ENCODE assay signal across 29 cellular contexts in genomic region chr3:154753101-154753500, GRCh38.
"Had no signal": no experiment of that assay in that cellular context is flagged by ENCODE, and none has a peak within 500 bp of the region (broad histone marks: within the 10 kb centered on the region; RNA-seq: fewer than 3 reads in every experiment).

No MANE protein-coding gene starts in this region.

- DNase-seq: activated B cell treated with CpG ODN at 0.5 μM for 24 hours; activated CD4-positive, alpha-beta memory T cell treated with anti-CD3 and anti-CD28 coated beads for 36 hours; activated CD4-positive, alpha-beta T cell treated with anti-CD3 and anti-CD28 coated beads for 4 hours; activated CD4-positive, alpha-beta T cell treated with anti-CD3 and anti-CD28 coated beads, Interleukin-2, amount 10 ng/mL, durations not matched to agents 24 days and 14 days; activated CD4-positive, alpha-beta T cell treated with anti-CD3 and anti-CD28 coated beads, Interleukin-2, amount 50 U/mL, for 1 hour; activated CD4-positive, alpha-beta T cell treated with anti-CD3 and anti-CD28 coated beads, Interleukin-2, amount 50 U/mL, for 4 hours; activated CD4-positive, CD25-positive, alpha-beta regulatory T cell treated with anti-CD3 and anti-CD28 coated beads, Interleukin-2, amount 50 U/mL, for 72 hours; activated CD8-positive, alpha-beta memory T cell treated with anti-CD3 and anti-CD28 coated beads for 24 hours; activated CD8-positive, alpha-beta memory T cell treated with anti-CD3 and anti-CD28 coated beads, Interleukin-2, amount 10 ng/mL, durations not matched to agents 7 days and 5 days; activated CD8-positive, alpha-beta memory T cell treated with anti-CD3 and anti-CD28 coated beads, Interleukin-2, amount 50 U/mL, for 48 hours; activated CD8-positive, alpha-beta T cell treated with anti-CD3 and anti-CD28 coated beads for 36 hours; activated effector memory CD4-positive, alpha-beta T cell treated with Interleukin-2 at 50 U/mL for 16 hours; activated gamma-delta T cell; activated naive CD4-positive, alpha-beta T cell treated with anti-CD3 and anti-CD28 coated beads, Interleukin-2, amount 10 ng/mL, durations not matched to agents 7 days and 5 days; activated naive CD4-positive, alpha-beta T cell treated with Interleukin-2 at 50 U/mL for 16 hours; activated naive CD8-positive, alpha-beta T cell treated with anti-CD3 and anti-CD28 coated beads, Interleukin-2, amount 10 ng/mL, durations not matched to agents 7 days and 5 days; activated naive CD8-positive, alpha-beta T cell treated with anti-CD3 and anti-CD28 coated beads, Interleukin-2, amount 50 U/mL, for 24 hours; activated T-cell treated with anti-CD3 and anti-CD28 coated beads, Interleukin-2, amount 50 U/mL, for 24 hours; activated T-cell treated with anti-CD3 and anti-CD28 coated beads, Interleukin-2, amount 50 U/mL, for 48 hours; amygdala; anterior cingulate cortex; caudate nucleus; cerebellar nuclear complex; T-cell; T-helper 17 cell had no signal

- ATAC-seq: activated CD8-positive, alpha-beta memory T cell treated with anti-CD3 and anti-CD28 coated beads, Interleukin-2, amount 10 ng/mL, durations not matched to agents 7 days and 5 days; activated CD8-positive, alpha-beta T cell treated with anti-CD3 and anti-CD28 coated beads for 36 hours; activated naive CD8-positive, alpha-beta T cell treated with anti-CD3 and anti-CD28 coated beads, Interleukin-2, amount 50 U/mL, for 24 hours; T-cell; T-helper 17 cell had no signal

- H3K4me3 ChIP-seq: ascending aorta, cardiac muscle cell had no signal

- FAIRE-seq: bronchial epithelial cell, TTC549 had no signal
